ENCODE assay signal across 1 cellular context in genomic region chr12:101407438-101408345, GRCh38.
A peak's percentile ranks its signal among the peaks of the same experiment; 100 is the strongest.
TF ChIP-seq lines count a peak whose summit lies in the region.

ARL1 (minus strand) TSS chr12:101407772; CDS start chr12:101407645, 127 bp downstream.

TF ChIP-seq in K562, 482 proteins besides CTCF, POLR2A, EP300 and RAD21 (continued from another document and continues in another):
- no peak for TF ChIP-seq E2F5 (CRISPR knock-in tag; IDR thresholded peaks at IDR 0.05)
- TF ChIP-seq, protein P1, sequence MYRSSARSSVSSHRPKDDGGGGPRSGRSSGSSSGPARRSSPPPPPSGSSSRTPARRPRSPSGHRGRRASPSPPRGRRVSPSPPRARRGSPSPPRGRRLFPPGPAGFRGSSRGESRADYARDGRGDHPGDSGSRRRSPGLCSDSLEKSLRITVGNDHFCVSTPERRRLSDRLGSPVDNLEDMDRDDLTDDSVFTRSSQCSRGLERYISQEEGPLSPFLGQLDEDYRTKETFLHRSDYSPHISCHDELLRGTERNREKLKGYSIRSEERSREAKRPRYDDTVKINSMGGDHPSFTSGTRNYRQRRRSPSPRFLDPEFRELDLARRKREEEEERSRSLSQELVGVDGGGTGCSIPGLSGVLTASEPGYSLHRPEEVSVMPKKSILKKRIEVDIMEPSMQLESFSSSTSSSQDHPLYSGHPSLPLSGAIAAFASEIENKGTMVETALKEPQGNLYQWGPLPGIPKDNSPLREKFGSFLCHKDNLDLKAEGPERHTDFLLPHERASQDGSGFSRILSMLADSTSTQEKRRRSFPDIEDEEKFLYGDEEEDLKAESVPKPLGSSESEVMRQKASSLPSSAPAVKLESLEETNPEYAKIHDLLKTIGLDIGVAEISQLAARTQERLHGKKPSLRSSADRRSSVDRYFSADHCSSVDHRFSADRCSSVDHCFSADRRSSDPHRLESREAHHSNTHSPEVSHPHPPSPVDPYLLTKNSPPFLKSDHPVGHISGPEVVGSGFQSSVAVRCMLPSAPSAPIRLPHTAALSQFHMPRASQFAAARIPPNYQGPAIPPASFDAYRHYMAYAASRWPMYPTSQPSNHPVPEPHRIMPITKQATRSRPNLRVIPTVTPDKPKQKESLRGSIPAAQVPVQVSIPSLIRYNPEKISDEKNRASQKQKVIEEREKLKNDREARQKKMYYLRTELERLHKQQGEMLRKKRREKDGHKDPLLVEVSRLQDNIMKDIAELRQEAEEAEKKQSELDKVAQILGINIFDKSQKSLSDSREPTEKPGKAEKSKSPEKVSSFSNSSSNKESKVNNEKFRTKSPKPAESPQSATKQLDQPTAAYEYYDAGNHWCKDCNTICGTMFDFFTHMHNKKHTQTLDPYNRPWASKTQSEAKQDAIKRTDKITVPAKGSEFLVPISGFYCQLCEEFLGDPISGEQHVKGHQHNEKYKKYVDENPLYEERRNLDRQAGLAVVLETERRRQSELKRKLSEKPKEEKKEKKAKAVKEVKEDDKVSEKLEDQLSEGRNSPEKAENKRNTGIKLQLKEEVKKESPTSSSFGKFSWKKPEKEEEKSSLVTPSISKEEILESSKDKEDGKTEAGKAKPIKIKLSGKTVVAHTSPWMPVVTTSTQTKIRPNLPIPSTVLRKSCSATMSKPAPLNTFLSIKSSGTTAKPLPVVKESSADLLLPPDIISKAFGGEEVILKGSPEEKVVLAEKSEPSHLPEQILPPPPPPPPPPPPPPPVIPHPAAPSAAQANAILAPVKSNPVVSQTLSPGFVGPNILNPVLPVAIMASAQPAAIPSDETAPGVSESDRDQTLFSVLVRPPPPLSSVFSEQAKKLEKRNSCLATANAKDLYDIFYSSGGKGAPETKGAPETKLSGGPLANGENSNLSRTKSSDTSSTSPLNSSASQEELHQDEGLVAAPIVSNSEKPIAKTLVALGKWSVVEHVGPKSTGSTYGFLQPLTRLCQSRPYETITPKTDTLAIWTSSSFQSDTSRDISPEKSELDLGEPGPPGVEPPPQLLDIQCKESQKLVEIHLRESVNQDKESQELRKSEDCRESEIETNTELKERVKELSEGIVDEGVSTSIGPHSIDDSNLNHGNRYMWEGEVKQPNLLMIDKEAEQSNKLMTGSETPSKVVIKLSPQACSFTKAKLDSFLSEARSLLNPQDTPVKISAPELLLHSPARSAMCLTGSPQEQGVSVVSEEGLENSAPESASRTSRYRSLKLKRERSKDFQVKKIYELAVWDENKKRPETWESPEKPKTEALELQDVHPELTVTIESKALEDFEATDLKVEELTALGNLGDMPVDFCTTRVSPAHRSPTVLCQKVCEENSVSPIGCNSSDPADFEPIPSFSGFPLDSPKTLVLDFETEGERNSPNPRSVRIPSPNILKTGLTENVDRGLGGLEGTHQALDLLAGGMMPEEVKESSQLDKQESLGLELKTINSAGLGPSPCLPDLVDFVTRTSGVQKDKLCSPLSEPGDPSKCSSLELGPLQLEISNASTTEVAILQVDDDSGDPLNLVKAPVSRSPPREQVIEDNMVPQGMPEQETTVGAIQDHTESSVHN (IDR thresholded peaks at IDR 0.05; ENCODE audit: borderline replicate concordance in 1 of 2, low read depth in 1 of 2): no peak
- TF ChIP-seq ZNF699 (CRISPR knock-in tag; IDR thresholded peaks at IDR 0.05; ENCODE audit: insufficient replicate concordance): no peak
- TF ChIP-seq, protein P2, sequence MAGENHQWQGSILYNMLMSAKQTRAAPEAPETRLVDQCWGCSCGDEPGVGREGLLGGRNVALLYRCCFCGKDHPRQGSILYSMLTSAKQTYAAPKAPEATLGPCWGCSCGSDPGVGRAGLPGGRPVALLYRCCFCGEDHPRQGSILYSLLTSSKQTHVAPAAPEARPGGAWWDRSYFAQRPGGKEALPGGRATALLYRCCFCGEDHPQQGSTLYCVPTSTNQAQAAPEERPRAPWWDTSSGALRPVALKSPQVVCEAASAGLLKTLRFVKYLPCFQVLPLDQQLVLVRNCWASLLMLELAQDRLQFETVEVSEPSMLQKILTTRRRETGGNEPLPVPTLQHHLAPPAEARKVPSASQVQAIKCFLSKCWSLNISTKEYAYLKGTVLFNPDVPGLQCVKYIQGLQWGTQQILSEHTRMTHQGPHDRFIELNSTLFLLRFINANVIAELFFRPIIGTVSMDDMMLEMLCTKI (IDR thresholded peaks at IDR 0.05; ENCODE audit: partially characterized antibody): no peak
- no peak for TF ChIP-seq CBX2 (IDR thresholded peaks at IDR 0.05; ENCODE audit: insufficient read depth, low read length, poor library complexity, severe bottlenecking)
- no peak for TF ChIP-seq GTF3C2 (IDR thresholded peaks at IDR 0.05; ENCODE audit: borderline replicate concordance, extremely low read depth, insufficient read length)
- TF ChIP-seq ZNF146 (CRISPR knock-in tag; IDR thresholded peaks at IDR 0.05; ENCODE audit: unreplicated experiment): no peak
- no peak for TF ChIP-seq CHAMP1 (IDR thresholded peaks at IDR 0.05)
- TF ChIP-seq, protein P3, sequence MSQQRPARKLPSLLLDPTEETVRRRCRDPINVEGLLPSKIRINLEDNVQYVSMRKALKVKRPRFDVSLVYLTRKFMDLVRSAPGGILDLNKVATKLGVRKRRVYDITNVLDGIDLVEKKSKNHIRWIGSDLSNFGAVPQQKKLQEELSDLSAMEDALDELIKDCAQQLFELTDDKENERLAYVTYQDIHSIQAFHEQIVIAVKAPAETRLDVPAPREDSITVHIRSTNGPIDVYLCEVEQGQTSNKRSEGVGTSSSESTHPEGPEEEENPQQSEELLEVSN (IDR thresholded peaks at IDR 0.05; ENCODE audit: borderline replicate concordance in 1 of 2, extremely low read depth in 1 of 2, insufficient read depth in 1 of 2, insufficient read length in 1 of 2, low read depth in 1 of 2, low read length in 1 of 2, poor library complexity in 1 of 2, severe bottlenecking in 1 of 2): peak; percentile 41 to 62
- peak; percentile 25; the same call in 1 of the 2 replicates for TF ChIP-seq KHSRP (IDR thresholded peaks at IDR 0.05)
- no peak for TF ChIP-seq ZNF785 (CRISPR knock-in tag; IDR thresholded peaks at IDR 0.05)
- no peak for TF ChIP-seq ZNF589 (CRISPR knock-in tag; IDR thresholded peaks at IDR 0.05; ENCODE audit: low read depth)
- TF ChIP-seq BRD4 (IDR thresholded peaks at IDR 0.05): peak; percentile 70
- TF ChIP-seq ILK (tag; IDR thresholded peaks at IDR 0.05; ENCODE audit: borderline replicate concordance, low read depth): no peak
- TF ChIP-seq BRCA1 (IDR thresholded peaks at IDR 0.05): no peak
- no peak for TF ChIP-seq BRCA1 (CRISPR knock-in tag; IDR thresholded peaks at IDR 0.05)
- no peak for TF ChIP-seq HDAC3 (IDR thresholded peaks at IDR 0.05; ENCODE audit: borderline replicate concordance, partially characterized antibody)
- no peak for TF ChIP-seq BRF1 (IDR thresholded peaks at IDR 0.05; ENCODE audit: borderline replicate concordance, extremely low read depth, insufficient read length)
- TF ChIP-seq, protein P4, sequence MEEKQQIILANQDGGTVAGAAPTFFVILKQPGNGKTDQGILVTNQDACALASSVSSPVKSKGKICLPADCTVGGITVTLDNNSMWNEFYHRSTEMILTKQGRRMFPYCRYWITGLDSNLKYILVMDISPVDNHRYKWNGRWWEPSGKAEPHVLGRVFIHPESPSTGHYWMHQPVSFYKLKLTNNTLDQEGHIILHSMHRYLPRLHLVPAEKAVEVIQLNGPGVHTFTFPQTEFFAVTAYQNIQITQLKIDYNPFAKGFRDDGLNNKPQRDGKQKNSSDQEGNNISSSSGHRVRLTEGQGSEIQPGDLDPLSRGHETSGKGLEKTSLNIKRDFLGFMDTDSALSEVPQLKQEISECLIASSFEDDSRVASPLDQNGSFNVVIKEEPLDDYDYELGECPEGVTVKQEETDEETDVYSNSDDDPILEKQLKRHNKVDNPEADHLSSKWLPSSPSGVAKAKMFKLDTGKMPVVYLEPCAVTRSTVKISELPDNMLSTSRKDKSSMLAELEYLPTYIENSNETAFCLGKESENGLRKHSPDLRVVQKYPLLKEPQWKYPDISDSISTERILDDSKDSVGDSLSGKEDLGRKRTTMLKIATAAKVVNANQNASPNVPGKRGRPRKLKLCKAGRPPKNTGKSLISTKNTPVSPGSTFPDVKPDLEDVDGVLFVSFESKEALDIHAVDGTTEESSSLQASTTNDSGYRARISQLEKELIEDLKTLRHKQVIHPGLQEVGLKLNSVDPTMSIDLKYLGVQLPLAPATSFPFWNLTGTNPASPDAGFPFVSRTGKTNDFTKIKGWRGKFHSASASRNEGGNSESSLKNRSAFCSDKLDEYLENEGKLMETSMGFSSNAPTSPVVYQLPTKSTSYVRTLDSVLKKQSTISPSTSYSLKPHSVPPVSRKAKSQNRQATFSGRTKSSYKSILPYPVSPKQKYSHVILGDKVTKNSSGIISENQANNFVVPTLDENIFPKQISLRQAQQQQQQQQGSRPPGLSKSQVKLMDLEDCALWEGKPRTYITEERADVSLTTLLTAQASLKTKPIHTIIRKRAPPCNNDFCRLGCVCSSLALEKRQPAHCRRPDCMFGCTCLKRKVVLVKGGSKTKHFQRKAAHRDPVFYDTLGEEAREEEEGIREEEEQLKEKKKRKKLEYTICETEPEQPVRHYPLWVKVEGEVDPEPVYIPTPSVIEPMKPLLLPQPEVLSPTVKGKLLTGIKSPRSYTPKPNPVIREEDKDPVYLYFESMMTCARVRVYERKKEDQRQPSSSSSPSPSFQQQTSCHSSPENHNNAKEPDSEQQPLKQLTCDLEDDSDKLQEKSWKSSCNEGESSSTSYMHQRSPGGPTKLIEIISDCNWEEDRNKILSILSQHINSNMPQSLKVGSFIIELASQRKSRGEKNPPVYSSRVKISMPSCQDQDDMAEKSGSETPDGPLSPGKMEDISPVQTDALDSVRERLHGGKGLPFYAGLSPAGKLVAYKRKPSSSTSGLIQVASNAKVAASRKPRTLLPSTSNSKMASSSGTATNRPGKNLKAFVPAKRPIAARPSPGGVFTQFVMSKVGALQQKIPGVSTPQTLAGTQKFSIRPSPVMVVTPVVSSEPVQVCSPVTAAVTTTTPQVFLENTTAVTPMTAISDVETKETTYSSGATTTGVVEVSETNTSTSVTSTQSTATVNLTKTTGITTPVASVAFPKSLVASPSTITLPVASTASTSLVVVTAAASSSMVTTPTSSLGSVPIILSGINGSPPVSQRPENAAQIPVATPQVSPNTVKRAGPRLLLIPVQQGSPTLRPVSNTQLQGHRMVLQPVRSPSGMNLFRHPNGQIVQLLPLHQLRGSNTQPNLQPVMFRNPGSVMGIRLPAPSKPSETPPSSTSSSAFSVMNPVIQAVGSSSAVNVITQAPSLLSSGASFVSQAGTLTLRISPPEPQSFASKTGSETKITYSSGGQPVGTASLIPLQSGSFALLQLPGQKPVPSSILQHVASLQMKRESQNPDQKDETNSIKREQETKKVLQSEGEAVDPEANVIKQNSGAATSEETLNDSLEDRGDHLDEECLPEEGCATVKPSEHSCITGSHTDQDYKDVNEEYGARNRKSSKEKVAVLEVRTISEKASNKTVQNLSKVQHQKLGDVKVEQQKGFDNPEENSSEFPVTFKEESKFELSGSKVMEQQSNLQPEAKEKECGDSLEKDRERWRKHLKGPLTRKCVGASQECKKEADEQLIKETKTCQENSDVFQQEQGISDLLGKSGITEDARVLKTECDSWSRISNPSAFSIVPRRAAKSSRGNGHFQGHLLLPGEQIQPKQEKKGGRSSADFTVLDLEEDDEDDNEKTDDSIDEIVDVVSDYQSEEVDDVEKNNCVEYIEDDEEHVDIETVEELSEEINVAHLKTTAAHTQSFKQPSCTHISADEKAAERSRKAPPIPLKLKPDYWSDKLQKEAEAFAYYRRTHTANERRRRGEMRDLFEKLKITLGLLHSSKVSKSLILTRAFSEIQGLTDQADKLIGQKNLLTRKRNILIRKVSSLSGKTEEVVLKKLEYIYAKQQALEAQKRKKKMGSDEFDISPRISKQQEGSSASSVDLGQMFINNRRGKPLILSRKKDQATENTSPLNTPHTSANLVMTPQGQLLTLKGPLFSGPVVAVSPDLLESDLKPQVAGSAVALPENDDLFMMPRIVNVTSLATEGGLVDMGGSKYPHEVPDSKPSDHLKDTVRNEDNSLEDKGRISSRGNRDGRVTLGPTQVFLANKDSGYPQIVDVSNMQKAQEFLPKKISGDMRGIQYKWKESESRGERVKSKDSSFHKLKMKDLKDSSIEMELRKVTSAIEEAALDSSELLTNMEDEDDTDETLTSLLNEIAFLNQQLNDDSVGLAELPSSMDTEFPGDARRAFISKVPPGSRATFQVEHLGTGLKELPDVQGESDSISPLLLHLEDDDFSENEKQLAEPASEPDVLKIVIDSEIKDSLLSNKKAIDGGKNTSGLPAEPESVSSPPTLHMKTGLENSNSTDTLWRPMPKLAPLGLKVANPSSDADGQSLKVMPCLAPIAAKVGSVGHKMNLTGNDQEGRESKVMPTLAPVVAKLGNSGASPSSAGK (IDR thresholded peaks at IDR 0.05): peak; percentile 85
- TF ChIP-seq ZNF224 (CRISPR knock-in tag; IDR thresholded peaks at IDR 0.05): no peak
